In the genomic region with DNA sequence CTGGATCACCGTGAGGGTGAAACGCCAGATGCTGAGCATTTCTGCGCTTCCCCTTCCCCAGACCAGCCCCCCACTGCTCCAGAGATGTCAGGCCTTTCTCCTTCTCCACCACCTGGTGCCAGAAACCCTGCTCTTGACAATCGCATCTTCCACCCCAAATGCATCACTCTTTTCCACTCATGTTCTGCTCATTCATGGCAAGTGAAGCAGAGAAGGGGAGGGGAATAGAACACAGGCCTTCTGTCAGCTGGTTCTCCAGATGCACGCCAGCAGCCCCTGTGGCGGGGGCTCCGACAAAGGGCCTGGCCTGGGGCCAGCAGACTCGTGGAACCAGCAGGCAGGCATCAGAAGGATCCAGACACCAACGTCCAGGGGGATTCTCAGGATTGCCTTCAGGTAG, we compare ENCODE assay signal across 10 cellular contexts.
DNase-seq lines count a peak whose midpoint lies in the region; ATAC-seq and TF ChIP-seq lines count a peak whose summit lies in the region.
"Had no signal": no experiment of that assay in that cellular context is flagged by ENCODE, and none has a peak within 500 bp of the region (broad histone marks: within the 10 kb centered on the region; RNA-seq: fewer than 3 reads in every experiment).

No MANE protein-coding gene starts in this region.

- WGBS in right cardiac atrium = 47% methylated on average over 9 of the region's 9 CpGs

- no peaks in the 10 kb centered on the region for H3K27me3 Mint-ChIP-seq in activated naive CD4-positive, alpha-beta T cell treated with anti-CD3 and anti-CD28 coated beads, Interleukin-2, amount 10 ng/mL, durations not matched to agents 7 days and 5 days

- H3K36me3 Mint-ChIP-seq in activated naive CD4-positive, alpha-beta T cell treated with anti-CD3 and anti-CD28 coated beads, Interleukin-2, amount 10 ng/mL, durations not matched to agents 7 days and 5 days = peaks cover 11% of the 10 kb centered on the region
- peaks cover 0 to 14% of the 10 kb centered on the region in 2 donors for H3K36me3 Mint-ChIP-seq in activated naive CD4-positive, alpha-beta T cell treated with anti-CD3 and anti-CD28 coated beads, Interleukin-2, amount 50 U/mL, for 72 hours

- BruUV-seq in Panc1 (replicated peaks; lab: Mats Ljungman, UMichigan) = no TSS peak

- POLR2A ChIA-PET in Panc1 (lab: Charles Lee) = no interaction called here

- in situ Hi-C loops in Panc1 (cut with HindIII; ENCODE audit: low pct_unique_long_range_greater_than_20kb, low sequenced_read_pairs) = no loop called here

- no peak for DNase-seq in activated naive CD4-positive, alpha-beta T cell treated with anti-CD3 and anti-CD28 coated beads, Interleukin-2, amount 10 ng/mL, durations not matched to agents 7 days and 5 days
- DNase-seq in activated naive CD4-positive, alpha-beta T cell treated with anti-CD3 and anti-CD28 coated beads, Interleukin-2, amount 50 U/mL, for 72 hours (ENCODE audit: low spot score in 2 of 2) = no peak
- no peak for DNase-seq in Panc1 (ENCODE audit: low read depth, low spot score)
- DNase-seq in right cardiac atrium = peak in 2 of 3 donors; percentile 63 to 70
- no peak for DNase-seq in tibial artery
- DNase-seq: amniotic stem cell had no signal

- peak overlapping the region; percentile 70 for H3K27ac Mint-ChIP-seq in activated naive CD4-positive, alpha-beta T cell treated with anti-CD3 and anti-CD28 coated beads, Interleukin-2, amount 10 ng/mL, durations not matched to agents 7 days and 5 days
- peak overlapping the region in 1 of 2 donors; percentile 61 for H3K27ac Mint-ChIP-seq in activated naive CD4-positive, alpha-beta T cell treated with anti-CD3 and anti-CD28 coated beads, Interleukin-2, amount 50 U/mL, for 72 hours

- H3K4me1 ChIP-seq in Panc1 (ENCODE audit: control insufficient read depth, insufficient read depth, low read length) = peaks cover 17% of the 10 kb centered on the region
- peaks cover 1% of the 10 kb centered on the region for H3K4me1 ChIP-seq in right cardiac atrium (ENCODE audit: control insufficient read depth, insufficient read depth, low read length)
- peaks cover 0 to 61% (median 21%) of the 10 kb centered on the region in 4 donors for H3K4me1 ChIP-seq in tibial artery

- H3K9me3 Mint-ChIP-seq in activated naive CD4-positive, alpha-beta T cell treated with anti-CD3 and anti-CD28 coated beads, Interleukin-2, amount 10 ng/mL, durations not matched to agents 7 days and 5 days = peaks cover 11% of the 10 kb centered on the region
- H3K9me3 Mint-ChIP-seq in activated naive CD4-positive, alpha-beta T cell treated with anti-CD3 and anti-CD28 coated beads, Interleukin-2, amount 50 U/mL, for 72 hours = peaks cover 0 to 11% of the 10 kb centered on the region in 2 donors

- H3K4me3 Mint-ChIP-seq in activated naive CD4-positive, alpha-beta T cell treated with anti-CD3 and anti-CD28 coated beads, Interleukin-2, amount 10 ng/mL, durations not matched to agents 7 days and 5 days = peak overlapping the region; percentile 22

- no peak for ATAC-seq in activated naive CD4-positive, alpha-beta T cell treated with anti-CD3 and anti-CD28 coated beads, Interleukin-2, amount 50 U/mL, for 72 hours
- ATAC-seq in Panc1 (no peak), right cardiac atrium (peak in 1 of 2 donors; percentile 43), HG02870 (IDR thresholded peaks at IDR 0.05; ENCODE audit: unreplicated experiment) (no peak), HG03378 (IDR thresholded peaks at IDR 0.05; ENCODE audit: unreplicated experiment) (no peak), GM19328 (IDR thresholded peaks at IDR 0.05; ENCODE audit: unreplicated experiment) (no peak)

- H3K36me3 ChIP-seq in Panc1 (ENCODE audit: control insufficient read depth, insufficient read depth, low read length) (no peaks in the 10 kb centered on the region; the same call in 1 of the 2 replicates), tibial artery (no peaks in the 10 kb centered on the region)

- H3K4me3 ChIP-seq in Panc1 (ENCODE audit: low read depth in 2 of 2, low read length in 2 of 2) (no peak overlapping the region), right cardiac atrium (ENCODE audit: low read length) (no peak overlapping the region), tibial artery (no peak overlapping the region)

- H3K27ac ChIP-seq in Panc1 (ENCODE audit: low read length) (0 out of 2 replicates have a peak overlapping the region, but pooled peaks have one; percentile 29), right cardiac atrium (ENCODE audit: low read length) (no peak overlapping the region), tibial artery (peak overlapping the region; percentile 17 to 52)
- H3K27ac ChIP-seq: C4-2B had no signal

- no peaks in the 10 kb centered on the region for H3K9me3 ChIP-seq in Panc1 (ENCODE audit: control insufficient read depth, insufficient read depth, low read depth, low read length)
- H3K9me3 ChIP-seq in right cardiac atrium (ENCODE audit: control insufficient read depth, low read length) = no peaks in the 10 kb centered on the region
- H3K9me3 ChIP-seq in tibial artery = no peaks in the 10 kb centered on the region

- intact Hi-C loops in Panc1 (cut with micrococcal nuclease; ENCODE audit: unreplicated experiment) (no loop called here), right cardiac atrium (cut with DNase I) (no loop called here), tibial artery (cut with DNase I; ENCODE audit: low total_unique reads) (no loop called here)

- TF ChIP-seq CTCF in Panc1 (IDR thresholded peaks at IDR 0.05) = no peak
- TF ChIP-seq CTCF in tibial artery (IDR thresholded peaks at IDR 0.05) = no peak

- H3K4me1 Mint-ChIP-seq in activated naive CD4-positive, alpha-beta T cell treated with anti-CD3 and anti-CD28 coated beads, Interleukin-2, amount 10 ng/mL, durations not matched to agents 7 days and 5 days = peaks cover 29% of the 10 kb centered on the region

- H3K27me3 ChIP-seq in Panc1 (ENCODE audit: control insufficient read depth, insufficient read depth, low read length) (no peaks in the 10 kb centered on the region), right cardiac atrium (ENCODE audit: control insufficient read depth, insufficient read depth) (no peaks in the 10 kb centered on the region), tibial artery (no peaks in the 10 kb centered on the region)

- CTCF ChIA-PET in activated naive CD4-positive, alpha-beta T cell treated with anti-CD3 and anti-CD28 coated beads, Interleukin-2, amount 10 ng/mL, durations not matched to agents 7 days and 5 days (lab: Charles Lee) = no interaction called here
- CTCF ChIA-PET in Panc1 (lab: Charles Lee) = interaction anchor here (1.5 kb wide), 1 partner anchor 9 kb away, joined by 4 read pairs; no protein-coding TSS in a partner anchor

Comparison
In these comparisons a context has a peak if more than half of its experiments do, and no peak if none do; other contexts are left out.
1. DNase-seq: peak in right cardiac atrium (2 of 3); none in activated naive CD4-positive, alpha-beta T cell treated with anti-CD3 and anti-CD28 coated beads, Interleukin-2, amount 10 ng/mL, durations not matched to agents 7 days and 5 days (single experiment), activated naive CD4-positive, alpha-beta T cell treated with anti-CD3 and anti-CD28 coated beads, Interleukin-2, amount 50 U/mL, for 72 hours (0 of 2), Panc1 (single experiment) and tibial artery (0 of 2).